28 cellular contexts compared by ENCODE assay signal in genomic region chr14:92974541-92975345, GRCh38. TPM values are rescaled to one million over a fixed set of nuclear protein-coding genes. Genes with fewer than 3 reads are reported as not detected.
DNase-seq lines count a peak whose midpoint lies in the region; ATAC-seq and TF ChIP-seq lines count a peak whose summit lies in the region.
"Had no signal": no experiment of that assay in that cellular context is flagged by ENCODE, and none has a peak within 500 bp of the region (broad histone marks: within the 10 kb centered on the region; RNA-seq: fewer than 3 reads in every experiment).

No MANE protein-coding gene starts in this region.

- 86% methylated on average over 7 of the region's 17 CpGs; no CpG with 5 or more reads in 1 of the 2 donors for WGBS in gastroesophageal sphincter (ENCODE audit: low coverage in 1 of 2), 2 donors
- WGBS in aorta, 2 donors: 92 to 94% methylated on average over 17 of the region's 17 CpGs

- H3K4me3 ChIP-seq in right atrium auricular region: no peak overlapping the region
- no peak overlapping the region for H3K4me3 ChIP-seq in gastroesophageal sphincter
- H3K4me3 ChIP-seq in aorta (ENCODE audit: low read length in 2 of 2): no peak overlapping the region
- H3K4me3 ChIP-seq: ascending aorta, BLaER1, gastrocnemius medialis, ovary, tibial artery had no signal

- ATAC-seq in Right ventricle myocardium inferior (no peak), gastroesophageal sphincter (no peak), sciatic nerve (peak; percentile 18), aorta (ENCODE audit: low FRiP score) (no peak)
- ATAC-seq: activated naive CD4-positive, alpha-beta T cell treated with anti-CD3 and anti-CD28 coated beads, Interleukin-2, amount 50 U/mL, for 72 hours; activated T-helper 17 cell treated with anti-CD3 and anti-CD28 coated beads, Interleukin-2, amount 50 U/mL, for 72 hours; gastrocnemius medialis; naive thymus-derived CD4-positive, alpha-beta T cell; Panc1 had no signal

- intact Hi-C loops in Right ventricle myocardium inferior (cut with DNase I): loop anchor here (5.0 kb wide), 3 partner anchors 33 to 158 kb away; no protein-coding TSS in a partner anchor
- intact Hi-C loops in sciatic nerve (cut with DNase I): no loop called here
- intact Hi-C loops in aorta (cut with DNase I): loop anchor here (5.0 kb wide), 1 partner anchor 163 kb away; no protein-coding TSS in a partner anchor

- H3K27me3 ChIP-seq in right atrium auricular region (no peaks in the 10 kb centered on the region), gastroesophageal sphincter (no peaks in the 10 kb centered on the region), aorta (ENCODE audit: control insufficient read depth in 1 of 2, insufficient read depth in 2 of 2, low read length in 1 of 2) (no peaks in the 10 kb centered on the region)
- H3K27me3 ChIP-seq: ascending aorta, BLaER1, gastrocnemius medialis, ovary, tibial artery had no signal

- H3K4me1 ChIP-seq in right atrium auricular region: peaks cover 0 to 32% of the 10 kb centered on the region in 2 donors
- H3K4me1 ChIP-seq in gastroesophageal sphincter: peaks cover 0 to 41% (median 16%) of the 10 kb centered on the region in 3 donors
- no peaks in the 10 kb centered on the region for H3K4me1 ChIP-seq in aorta (ENCODE audit: control insufficient read depth in 1 of 2, insufficient read depth in 2 of 2, low read length in 2 of 2)
- H3K4me1 ChIP-seq: gastrocnemius medialis had no signal

- H3K9me3 ChIP-seq in right atrium auricular region (peaks cover 0 to 13% of the 10 kb centered on the region in 2 donors), gastroesophageal sphincter (peaks cover 0 to 20% (median 0%) of the 10 kb centered on the region in 3 donors), aorta (ENCODE audit: control insufficient read depth, low read length) (peaks cover 3% of the 10 kb centered on the region)
- H3K9me3 ChIP-seq: ovary, tibial artery had no signal

- TF ChIP-seq CTCF in right atrium auricular region (IDR thresholded peaks at IDR 0.05): no peak
- no peak for TF ChIP-seq CTCF in gastroesophageal sphincter (IDR thresholded peaks at IDR 0.05)

- no peak for TF ChIP-seq POLR2A in gastroesophageal sphincter (IDR thresholded peaks at IDR 0.05)

- TF ChIP-seq EP300 in gastroesophageal sphincter (IDR thresholded peaks at IDR 0.05): no peak

- DNase-seq in right atrium auricular region (ENCODE audit: low spot score) (no peak), Right ventricle myocardium inferior (ENCODE audit: missing footprints) (no peak), sciatic nerve (ENCODE audit: low spot score) (no peak), aorta (peak; percentile 31 to 69), COLO668 (lab: John Stamatoyannopoulos, UW; ENCODE audit: unreplicated experiment) (no peak), NCI-H128 (lab: John Stamatoyannopoulos, UW; ENCODE audit: unreplicated experiment) (no peak)
- DNase-seq in stimulated activated naive CD4-positive, alpha-beta T cell treated with Interleukin-2 at 50 U/mL for 16 hours (lab: John Stamatoyannopoulos, UW): no peak
- DNase-seq: activated CD4-positive, alpha-beta T cell treated with anti-CD3 and anti-CD28 coated beads, Interleukin-2, amount 50 U/mL, for 1 hour; Calu3; effector CD8-positive, alpha-beta T cell; gastrocnemius medialis; mesendoderm; naive thymus-derived CD4-positive, alpha-beta T cell; NCI-H1105 treated with DMSO at 0.1 percent for 48 hours; NCI-H2081 treated with DMSO at 0.1 percent for 48 hours; NCI-H510A; NK-92 treated with Interleukin-12 subunit alpha and Interleukin-12 subunit beta, amount 100 ng/mL, for 24 hours; stimulated activated CD4-positive, alpha-beta T cell treated with anti-CD3 and anti-CD28 coated beads, Interleukin-1b, Interleukin-23, amount 100 ng/mL, for 48 hours; tibial artery had no signal

- H3K27ac ChIP-seq in right atrium auricular region (peak overlapping the region; percentile 84 to 91), gastroesophageal sphincter (peak overlapping the region; percentile 48 to 92 (median 77)), aorta (ENCODE audit: low read depth in 1 of 2, low read length in 2 of 2) (no peak overlapping the region)
- H3K27ac ChIP-seq: ascending aorta, BLaER1, gastrocnemius medialis, ovary had no signal

- H3K36me3 ChIP-seq in right atrium auricular region: peaks cover 5% of the 10 kb centered on the region
- H3K36me3 ChIP-seq in gastroesophageal sphincter: peaks cover 0 to 28% of the 10 kb centered on the region in 2 donors
- no peaks in the 10 kb centered on the region for H3K36me3 ChIP-seq in aorta (ENCODE audit: control insufficient read depth in 1 of 2, insufficient read depth in 2 of 2, low read length in 1 of 2)
- H3K36me3 ChIP-seq: ovary had no signal

RNA-seq across cellular contexts. Expression of gene CHGA, which starts 51.8 kb away (rescaled TPM):
- not detected for total RNA-seq in right atrium auricular region
- not detected for total RNA-seq in Right ventricle myocardium inferior
- total RNA-seq in gastroesophageal sphincter: 1 to 10 TPM in 3 of 4 donors, not detected in 1; 1.8 TPM
- total RNA-seq in sciatic nerve: not detected
- not detected for total RNA-seq in aorta
- 1 to 10 TPM in 1 of 2 donors, under 1 TPM in 1; 0.13 to 4.8 TPM for polyA plus RNA-seq in aorta
- total RNA-seq: activated naive CD4-positive, alpha-beta T cell treated with anti-CD3 and anti-CD28 coated beads, Interleukin-2, amount 50 U/mL, for 72 hours; activated T-helper 17 cell treated with anti-CD3 and anti-CD28 coated beads, Interleukin-2, amount 50 U/mL, for 72 hours; Daoy; kidney epithelial cell; naive thymus-derived CD4-positive, alpha-beta T cell had no signal
- polyA plus RNA-seq: naive thymus-derived CD4-positive, alpha-beta T cell had no signal

Comparison
In these comparisons a context has a peak if more than half of its experiments do, and no peak if none do; other contexts are left out.
1. DNase-seq: peak in aorta (2 of 2); none in right atrium auricular region (single experiment), Right ventricle myocardium inferior (single experiment), sciatic nerve (single experiment), COLO668 (single experiment), stimulated activated naive CD4-positive, alpha-beta T cell treated with Interleukin-2 at 50 U/mL for 16 hours (single experiment) and NCI-H128 (single experiment).
2. H3K27ac ChIP-seq: peak in right atrium auricular region (2 of 2) and gastroesophageal sphincter (4 of 4); none in aorta (0 of 2).